ENCODE assay signal across 26 cellular contexts in genomic region chr6:40037271-40037670, GRCh38.
"Had no signal": no experiment of that assay in that cellular context is flagged by ENCODE, and none has a peak within 500 bp of the region (broad histone marks: within the 10 kb centered on the region; RNA-seq: fewer than 3 reads in every experiment).

No MANE protein-coding gene starts in this region.

- H3K27ac ChIP-seq: left lung, lower lobe of right lung, neural progenitor cell, neutrophil, ovary, right atrium auricular region, right lobe of liver, tibial nerve, uterus had no signal

- H3K27me3 ChIP-seq: left lung, neural progenitor cell, neutrophil, ovary, right atrium auricular region, right lobe of liver, tibial nerve, uterus had no signal

- H3K9me3 ChIP-seq: lower lobe of right lung, neutrophil, ovary, right lobe of liver, uterus had no signal

- DNase-seq: hypothalamus; immature natural killer cell; kidney; left colon; left lung; lower lobe of right lung; naive B cell; natural killer cell; nephron progenitor cell; occipital lobe; ovary; right lobe of liver; stimulated activated CD4-positive, alpha-beta T cell treated with anti-CD3 and anti-CD28 coated beads, Interleukin-1b, Interleukin-23, amount 100 ng/mL, for 48 hours; stimulated activated CD4-positive, alpha-beta T cell treated with anti-CD3 and anti-CD28 coated beads, Interleukin-2, amount 100 ng/mL, for 48 hours; stimulated activated CD4-positive, alpha-beta T cell treated with anti-CD3 and anti-CD28 coated beads, Interleukin-4, amount 100 ng/mL, for 4 hours; stimulated activated CD8-positive, alpha-beta memory T cell treated with anti-CD3 and anti-CD28 coated beads, Interleukin-4, amount 100 ng/mL, for 48 hours; stimulated activated naive CD4-positive, alpha-beta T cell treated with Interleukin-2 at 50 U/mL for 16 hours; stimulated activated naive CD8-positive, alpha-beta T cell treated with anti-CD3 and anti-CD28 coated beads, Interleukin-15, amount 100 ng/mL, for 72 hours; substantia nigra; uterus had no signal

- H3K4me1 ChIP-seq: left lung, lower lobe of right lung, neural progenitor cell, right atrium auricular region, right lobe of liver, tibial nerve, uterus had no signal

- H3K36me3 ChIP-seq: left lung, lower lobe of right lung, neural progenitor cell, neutrophil, ovary, right atrium auricular region, right lobe of liver, tibial nerve, uterus had no signal

- H3K4me3 ChIP-seq: left lung, lower lobe of right lung, neural progenitor cell, ovary, right atrium auricular region, right lobe of liver, smooth muscle cell, tibial nerve, uterus had no signal

- ATAC-seq: left colon; left lung; lower lobe of right lung; natural killer cell; right lobe of liver; stimulated activated memory B cell treated with anti-CD40 and anti-IgM and Interleukin-4, amounts not matched to agents 10 μg/mL and 1 μg/mL and 100 μg/mL, for 72 hours; stimulated activated naive CD8-positive, alpha-beta T cell treated with anti-CD3 and anti-CD28 coated beads, Interleukin-15, amount 100 ng/mL, for 72 hours had no signal
